Comparison of ENCODE assay signal across 12 cellular contexts in the genomic region with DNA sequence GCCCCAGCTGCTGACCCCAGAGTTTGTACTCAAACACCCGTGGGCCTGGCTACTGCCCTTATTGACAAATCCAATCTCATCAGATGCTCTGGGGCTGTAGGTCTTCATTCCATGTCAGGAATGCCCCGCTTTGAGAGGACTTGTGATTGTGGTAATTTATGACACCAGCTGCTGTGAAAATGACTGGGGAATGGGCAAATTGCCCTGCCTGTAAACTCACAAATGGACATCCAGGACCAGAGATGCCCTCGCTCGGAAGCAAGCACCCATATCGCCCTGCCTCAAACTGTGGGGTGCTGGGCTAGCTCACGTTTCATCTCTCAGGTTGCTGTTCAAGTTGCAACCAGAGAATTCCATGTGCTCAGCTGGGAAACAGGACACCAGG.
DNase-seq lines count a peak whose midpoint lies in the region; ATAC-seq and TF ChIP-seq lines count a peak whose summit lies in the region.
"Had no signal": no experiment of that assay in that cellular context is flagged by ENCODE, and none has a peak within 500 bp of the region (broad histone marks: within the 10 kb centered on the region; RNA-seq: fewer than 3 reads in every experiment).

No MANE protein-coding gene starts in this region.

- POLR2A ChIA-PET in T-cell (lab: Charles Lee): interaction anchor here (0.5 to 0.9 kb wide), 4 partner anchors 97 to 1845 kb away, joined by 3 to 6 read pairs (median 6); no protein-coding TSS in a partner anchor

- peak overlapping the region; percentile 93 to 96 for H3K27ac Mint-ChIP-seq in T-cell

- H3K27me3 Mint-ChIP-seq in T-cell: no peaks in the 10 kb centered on the region

- DNase-seq in NCI-H2107 treated with DMSO at 0.1 percent for 48 hours (lab: John Stamatoyannopoulos, UW; ENCODE audit: unreplicated experiment): peak; percentile 10
- DNase-seq in NCI-H2107 (lab: John Stamatoyannopoulos, UW): no peak
- DNase-seq in T-cell: no peak
- no peak for DNase-seq in gastrocnemius medialis
- DNase-seq in osteoblast (ENCODE audit: insufficient read length, low spot score, missing footprints): no peak
- DNase-seq in NCI-H1048 (lab: John Stamatoyannopoulos, UW): no peak
- DNase-seq: caudate nucleus, right lobe of liver, SW 1271 had no signal

- peak overlapping the region; percentile 22 to 66 (median 33) for H3K27ac ChIP-seq in gastrocnemius medialis
- H3K27ac ChIP-seq in osteoblast (ENCODE audit: low read depth, low read length): no peak overlapping the region
- H3K27ac ChIP-seq: right lobe of liver, upper lobe of left lung had no signal

- H3K9me3 ChIP-seq in gastrocnemius medialis (no peaks in the 10 kb centered on the region), osteoblast (ENCODE audit: low read depth, low read length) (no peaks in the 10 kb centered on the region)
- H3K9me3 ChIP-seq: right lobe of liver, upper lobe of left lung had no signal

- H3K36me3 ChIP-seq in gastrocnemius medialis (no peaks in the 10 kb centered on the region), osteoblast (ENCODE audit: insufficient read depth, low read length) (no peaks in the 10 kb centered on the region)
- H3K36me3 ChIP-seq: right lobe of liver, upper lobe of left lung had no signal

- H3K79me2 ChIP-seq in osteoblast (ENCODE audit: insufficient read depth, low read length): no peaks in the 10 kb centered on the region

- H3K27me3 ChIP-seq in gastrocnemius medialis (no peaks in the 10 kb centered on the region), osteoblast (ENCODE audit: insufficient read depth, low read length) (peaks cover 5% of the 10 kb centered on the region)
- H3K27me3 ChIP-seq: right lobe of liver, upper lobe of left lung had no signal

- TF ChIP-seq POLR2A in gastrocnemius medialis (IDR thresholded peaks at IDR 0.05): no peak

- ATAC-seq in GM21529 (IDR thresholded peaks at IDR 0.05; ENCODE audit: unreplicated experiment) (peak; percentile 5), T-cell (replicated peaks in 1 of 4) (no peak), gastrocnemius medialis (no peak), GM18868 (IDR thresholded peaks at IDR 0.05; ENCODE audit: unreplicated experiment) (no peak)

- H3K4me1 ChIP-seq in gastrocnemius medialis (peaks cover 5 to 19% of the 10 kb centered on the region in 2 donors), osteoblast (ENCODE audit: insufficient read depth, low read length) (no peaks in the 10 kb centered on the region)
- H3K4me1 ChIP-seq: right lobe of liver had no signal

- no peak overlapping the region for H2AFZ ChIP-seq in osteoblast (ENCODE audit: low read length)

- no peak overlapping the region for H3K4me3 ChIP-seq in gastrocnemius medialis
- H3K4me3 ChIP-seq in osteoblast (ENCODE audit: insufficient read depth, low read length): no peak overlapping the region
- H3K4me3 ChIP-seq: right lobe of liver, upper lobe of left lung had no signal

- H3K4me3 Mint-ChIP-seq in T-cell: peak overlapping the region in 1 of 3 donors; percentile 70

- CTCF ChIA-PET in T-cell (lab: Charles Lee): interaction anchor here in 1 of 2 donors (0.6 to 1.1 kb wide), 3 partner anchors 27 to 653 kb away, joined by 3 to 4 read pairs (median 3); no protein-coding TSS in a partner anchor

- peaks cover 59 to 68% (median 63%) of the 10 kb centered on the region in 3 donors for H3K4me1 Mint-ChIP-seq in T-cell

- H3K4me2 ChIP-seq in osteoblast (ENCODE audit: insufficient read depth, low read length): no peak overlapping the region

- intact Hi-C loops in gastrocnemius medialis (cut with DNase I; ENCODE audit: low total_unique reads): no loop called here

- TF ChIP-seq CTCF in gastrocnemius medialis (IDR thresholded peaks at IDR 0.05 in 4 of 5, conservative IDR thresholded peaks at IDR 0.05 in 1 of 5): no peak
- TF ChIP-seq CTCF in osteoblast (IDR thresholded peaks at IDR 0.05; ENCODE audit: extremely low read depth, low read depth, low read length): no peak

- in situ Hi-C loops in gastrocnemius medialis (cut with MboI; ENCODE audit: low sequenced_read_pairs in 4 of 4): no loop called here

- H4K20me1 ChIP-seq in osteoblast (ENCODE audit: insufficient read depth, low read length): no peaks in the 10 kb centered on the region

- no peaks in the 10 kb centered on the region for H3K36me3 Mint-ChIP-seq in T-cell

- H3K9me3 Mint-ChIP-seq in T-cell: no peaks in the 10 kb centered on the region
